26 cellular contexts compared by ENCODE assay signal in genomic region chr16:30768583-30769181, GRCh38. TPM values are rescaled to one million over a fixed set of nuclear protein-coding genes. Genes with fewer than 3 reads are reported as not detected.
DNase-seq lines count a peak whose midpoint lies in the region; FAIRE-seq and TF ChIP-seq lines count a peak whose summit lies in the region.
"Had no signal": no experiment of that assay in that cellular context is flagged by ENCODE, and none has a peak within 500 bp of the region (broad histone marks: within the 10 kb centered on the region; RNA-seq: fewer than 3 reads in every experiment).

No MANE protein-coding gene starts in this region.

- H3K4me3 Mint-ChIP-seq in CD14-positive monocyte: no peak overlapping the region
- H3K4me3 Mint-ChIP-seq in T-helper 2 cell treated with Interferon-gamma antibody and Interleukin-4, amounts not matched to agents 5 μg/mL and 100 μg/mL, for 36 hours: no peak overlapping the region
- H3K4me3 Mint-ChIP-seq: activated CD4-positive, alpha-beta T cell treated with anti-CD3 and anti-CD28 coated beads for 36 hours; stimulated activated naive CD8-positive, alpha-beta T cell treated with anti-CD3 and anti-CD28 coated beads, Interleukin-15, Interleukin-2, amounts not matched to agents 100 ng/mL and 50 ng/mL, for 24 hours had no signal

- H3K36me3 ChIP-seq in PC-9 (ENCODE audit: low read depth) (peaks cover 61% of the 10 kb centered on the region), endothelial cell of umbilical vein (ENCODE audit: control insufficient read depth in 2 of 2, extremely low read depth in 1 of 2, insufficient read depth in 2 of 2, low read length in 2 of 2) (peaks cover 24 to 74% of the 10 kb centered on the region in 2 experiments), osteoblast (ENCODE audit: insufficient read depth, low read length) (peaks cover 92% of the 10 kb centered on the region), H7 (replicated peaks; ENCODE audit: control insufficient read depth, insufficient read depth, low read length) (peaks cover 74% of the 10 kb centered on the region)

- H3K36me3 Mint-ChIP-seq in CD14-positive monocyte: peaks cover 93 to 100% of the 10 kb centered on the region in 2 donors
- peaks cover 62% of the 10 kb centered on the region for H3K36me3 Mint-ChIP-seq in T-helper 2 cell treated with Interferon-gamma antibody and Interleukin-4, amounts not matched to agents 5 μg/mL and 100 μg/mL, for 36 hours (ENCODE audit: low read depth)

- H3K27me3 ChIP-seq in PC-9 (ENCODE audit: insufficient read depth, low read depth): no peaks in the 10 kb centered on the region
- H3K27me3 ChIP-seq in endothelial cell of umbilical vein (ENCODE audit: control insufficient read depth in 2 of 2, insufficient read depth in 2 of 2, low read length in 2 of 2): no peaks in the 10 kb centered on the region
- no peaks in the 10 kb centered on the region for H3K27me3 ChIP-seq in osteoblast (ENCODE audit: insufficient read depth, low read length)
- no peaks in the 10 kb centered on the region for H3K27me3 ChIP-seq in H7 (ENCODE audit: control insufficient read depth, insufficient read depth, low read length)
- H3K27me3 ChIP-seq: body of pancreas, dorsolateral prefrontal cortex, testis had no signal

- H3K9me3 ChIP-seq in PC-9 (ENCODE audit: insufficient read depth, low read depth): no peaks in the 10 kb centered on the region
- no peaks in the 10 kb centered on the region for H3K9me3 ChIP-seq in endothelial cell of umbilical vein (replicated peaks; ENCODE audit: control insufficient read depth, insufficient read depth, low read length)
- no peaks in the 10 kb centered on the region for H3K9me3 ChIP-seq in osteoblast (ENCODE audit: low read depth, low read length)
- H3K9me3 ChIP-seq: body of pancreas, testis had no signal

- intact Hi-C loops in CD14-positive monocyte (cut with micrococcal nuclease): loop anchor here in 1 of 2 donors (10.0 kb wide), 1 partner anchor 156 kb away; the partner anchor contains the start of gene FBXL19
- intact Hi-C loops in PC-9 (cut with micrococcal nuclease; ENCODE audit: unreplicated experiment): loop anchor here (10.0 kb wide), 1 partner anchor 214 kb away; the partner anchor contains the start of gene ZNF764
- intact Hi-C loops in endothelial cell of umbilical vein (cut with micrococcal nuclease): no loop called here

- DNase-seq in CD14-positive monocyte (ENCODE audit: low spot score) (peak; percentile 22), PC-9 (no peak), endothelial cell of umbilical vein (ENCODE audit: low read depth, low spot score) (no peak), osteoblast (ENCODE audit: insufficient read length, low spot score, missing footprints) (peak; percentile 67), H7 (no peak), RPMI8226 (no peak)
- DNase-seq in T-helper 2 cell treated with Interferon-gamma antibody and Interleukin-4, amounts not matched to agents 5 μg/mL and 100 μg/mL, for 36 hours (ENCODE audit: low spot score): no peak
- DNase-seq: activated CD4-positive, alpha-beta T cell treated with anti-CD3 and anti-CD28 coated beads for 36 hours; activated gamma-delta T cell; body of pancreas; CD8-positive, alpha-beta memory T cell; HCEC 1CT; Karpas-422; mesendoderm; NCI-H1417 treated with DMSO at 0.1 percent for 48 hours; NCI-H2029 treated with DMSO at 0.1 percent for 48 hours; NCI-H2227 treated with DMSO at 0.1 percent for 48 hours; NCI-H526; NK-92 treated with Interleukin-12 subunit alpha and Interleukin-12 subunit beta, amount 100 ng/mL, for 24 hours; SIG-M5; small intestine; testis had no signal

- peak overlapping the region in 1 of 7 donors; percentile 16 for H3K27ac Mint-ChIP-seq in CD14-positive monocyte
- H3K27ac Mint-ChIP-seq in T-helper 2 cell treated with Interferon-gamma antibody and Interleukin-4, amounts not matched to agents 5 μg/mL and 100 μg/mL, for 36 hours: no peak overlapping the region
- H3K27ac Mint-ChIP-seq: activated CD4-positive, alpha-beta T cell treated with anti-CD3 and anti-CD28 coated beads for 36 hours; stimulated activated naive CD8-positive, alpha-beta T cell treated with anti-CD3 and anti-CD28 coated beads, Interleukin-15, Interleukin-2, amounts not matched to agents 100 ng/mL and 50 ng/mL, for 24 hours had no signal

- peaks cover 0 to 2% (median 0%) of the 10 kb centered on the region in 3 donors for H3K27me3 Mint-ChIP-seq in CD14-positive monocyte (ENCODE audit: low read depth in 3 of 3)
- H3K27me3 Mint-ChIP-seq in T-helper 2 cell treated with Interferon-gamma antibody and Interleukin-4, amounts not matched to agents 5 μg/mL and 100 μg/mL, for 36 hours (ENCODE audit: low read depth): no peaks in the 10 kb centered on the region
- H3K27me3 Mint-ChIP-seq: activated CD4-positive, alpha-beta T cell treated with anti-CD3 and anti-CD28 coated beads for 36 hours; CD8-positive, alpha-beta memory T cell; stimulated activated naive CD8-positive, alpha-beta T cell treated with anti-CD3 and anti-CD28 coated beads, Interleukin-15, Interleukin-2, amounts not matched to agents 100 ng/mL and 50 ng/mL, for 24 hours had no signal

- TF ChIP-seq CTCF in CD14-positive monocyte (IDR thresholded peaks at IDR 0.05) (no peak), PC-9 (conservative IDR thresholded peaks at IDR 0.05) (no peak), endothelial cell of umbilical vein (IDR thresholded peaks at IDR 0.05; ENCODE audit: extremely low read depth in 1 of 2, insufficient read depth in 1 of 2, low read depth in 1 of 2, low read length in 2 of 2) (no peak), osteoblast (IDR thresholded peaks at IDR 0.05; ENCODE audit: extremely low read depth, low read depth, low read length) (no peak)

- H4K20me1 ChIP-seq in PC-9 (ENCODE audit: insufficient read depth) (peaks cover 14% of the 10 kb centered on the region), endothelial cell of umbilical vein (replicated peaks; ENCODE audit: control insufficient read depth, extremely low read depth, insufficient read depth, low read length) (no peaks in the 10 kb centered on the region), osteoblast (ENCODE audit: insufficient read depth, low read length) (peaks cover 16% of the 10 kb centered on the region)

- H3K9me1 ChIP-seq in endothelial cell of umbilical vein (replicated peaks; ENCODE audit: control insufficient read depth, extremely low read depth, insufficient read depth, low read length): no peaks in the 10 kb centered on the region

- H3K4me1 ChIP-seq in PC-9 (replicated peaks; ENCODE audit: insufficient read depth): peaks cover 2% of the 10 kb centered on the region
- no peaks in the 10 kb centered on the region for H3K4me1 ChIP-seq in endothelial cell of umbilical vein (ENCODE audit: control insufficient read depth, extremely low read depth, insufficient read depth, low read length)
- peaks cover 3% of the 10 kb centered on the region for H3K4me1 ChIP-seq in osteoblast (ENCODE audit: insufficient read depth, low read length)

- POLR2A ChIA-PET in PC-9 (lab: Charles Lee; ENCODE audit: unreplicated experiment) (no interaction called here), endothelial cell of umbilical vein (lab: Charles Lee) (no interaction called here)

- peaks cover 19% of the 10 kb centered on the region; the same call in 1 of the 2 replicates for H3F3A ChIP-seq in PC-9 (ENCODE audit: insufficient read depth, low read depth)

- no peak for TF ChIP-seq POLR2A in endothelial cell of umbilical vein (IDR thresholded peaks at IDR 0.05; ENCODE audit: low read depth, low read length)

- no peak overlapping the region for H3K9ac ChIP-seq in endothelial cell of umbilical vein (replicated peaks; ENCODE audit: extremely low read depth, insufficient read depth, low read length)

- H2AFZ ChIP-seq in PC-9 (no peak overlapping the region), endothelial cell of umbilical vein (ENCODE audit: low read depth, low read length) (no peak overlapping the region), osteoblast (ENCODE audit: low read length) (no peak overlapping the region)

- no peaks in the 10 kb centered on the region for H3K9me3 Mint-ChIP-seq in CD14-positive monocyte
- H3K9me3 Mint-ChIP-seq in T-helper 2 cell treated with Interferon-gamma antibody and Interleukin-4, amounts not matched to agents 5 μg/mL and 100 μg/mL, for 36 hours: no peaks in the 10 kb centered on the region
- H3K9me3 Mint-ChIP-seq: CD8-positive, alpha-beta memory T cell; stimulated activated naive CD8-positive, alpha-beta T cell treated with anti-CD3 and anti-CD28 coated beads, Interleukin-15, Interleukin-2, amounts not matched to agents 100 ng/mL and 50 ng/mL, for 24 hours had no signal

- no peak overlapping the region for H3K4me2 ChIP-seq in PC-9
- no peak overlapping the region for H3K4me2 ChIP-seq in endothelial cell of umbilical vein (ENCODE audit: insufficient read depth, low read length)
- no peak overlapping the region for H3K4me2 ChIP-seq in osteoblast (ENCODE audit: insufficient read depth, low read length)

- BruUV-seq in PC-9 (replicated peaks; lab: Mats Ljungman, UMichigan): TSS peak; percentile 20
- TSS peak; percentile 5 for BruUV-seq in endothelial cell of umbilical vein (replicated peaks; lab: Mats Ljungman, UMichigan)

- CTCF ChIA-PET in PC-9 (lab: Charles Lee): no interaction called here
- CTCF ChIA-PET in endothelial cell of umbilical vein (lab: Charles Lee): interaction anchor here (0.9 kb wide), 1 partner anchor 76 kb away, joined by 3 read pairs; no protein-coding TSS in a partner anchor

- H3K4me3 ChIP-seq in PC-9: no peak overlapping the region
- H3K4me3 ChIP-seq in endothelial cell of umbilical vein (replicated peaks in 1 of 3; ENCODE audit: insufficient read depth in 1 of 3, low read depth in 1 of 3, low read length in 3 of 3): no peak overlapping the region
- H3K4me3 ChIP-seq in osteoblast (ENCODE audit: insufficient read depth, low read length): no peak overlapping the region
- no peak overlapping the region for H3K4me3 ChIP-seq in H7 (ENCODE audit: insufficient read depth, low read depth, low read length)
- H3K4me3 ChIP-seq: body of pancreas, dorsolateral prefrontal cortex, GM12878, testis had no signal

- no peak for FAIRE-seq in endothelial cell of umbilical vein (lab: Jason Lieb, UNC)
- FAIRE-seq: frontal cortex, GM12878, small intestine had no signal

- peaks cover 4% of the 10 kb centered on the region for H3K4me1 Mint-ChIP-seq in CD14-positive monocyte
- H3K4me1 Mint-ChIP-seq in T-helper 2 cell treated with Interferon-gamma antibody and Interleukin-4, amounts not matched to agents 5 μg/mL and 100 μg/mL, for 36 hours (ENCODE audit: low read depth): peaks cover 4% of the 10 kb centered on the region

- peaks cover 10% of the 10 kb centered on the region for H3K79me2 ChIP-seq in PC-9 (ENCODE audit: low read depth)
- peaks cover 9% of the 10 kb centered on the region for H3K79me2 ChIP-seq in endothelial cell of umbilical vein (ENCODE audit: control insufficient read depth, insufficient read depth, low read length)
- H3K79me2 ChIP-seq in osteoblast (ENCODE audit: insufficient read depth, low read length): peaks cover 20% of the 10 kb centered on the region

- H3K27ac ChIP-seq in PC-9 (no peak overlapping the region), endothelial cell of umbilical vein (ENCODE audit: insufficient read depth, low read depth, low read length) (no peak overlapping the region), osteoblast (ENCODE audit: low read depth, low read length) (no peak overlapping the region)
- H3K27ac ChIP-seq: body of pancreas, dorsolateral prefrontal cortex, testis had no signal

- no peaks in the 10 kb centered on the region for H3K9me2 ChIP-seq in PC-9 (ENCODE audit: insufficient read depth)

- dilution Hi-C loops in endothelial cell of umbilical vein (cut with MboI; ENCODE audit: extremely low pct_ligation_motif_present, low sequenced_read_pairs): no loop called here

RNA-seq across cellular contexts. Expression of gene RNF40, which starts 6.6 kb away (rescaled TPM):
- polyA plus RNA-seq in CD14-positive monocyte (10 to 100 TPM; 14.8 to 34.9 TPM), endothelial cell of umbilical vein (60.5 and 67.6 TPM in 2 replicates)
- total RNA-seq in PC-9 (2021) (149 and 178 TPM in 2 replicates), endothelial cell of umbilical vein (97.0 and 102 TPM in 2 replicates), osteoblast (63.1 and 88.3 TPM in 2 replicates)
- polyA plus RNA-seq in endothelial cell of umbilical vein (2011; cell fraction: cytosol; rRNA removed): 60.2 and 66.2 TPM in 2 replicates
- polyA plus RNA-seq in endothelial cell of umbilical vein (2011; cell fraction: nucleus; rRNA removed): 134 and 176 TPM in 2 replicates
- polyA plus RNA-seq in endothelial cell of umbilical vein (2012): 66.5 and 76.5 TPM in 2 replicates
- polyA minus RNA-seq in endothelial cell of umbilical vein: 110 and 121 TPM in 2 replicates
- 57.5 TPM for polyA minus RNA-seq in endothelial cell of umbilical vein (2011; cell fraction: cytosol; rRNA and poly(A)+ RNA removed)
- 50.0 and 55.9 TPM in 2 replicates for polyA minus RNA-seq in endothelial cell of umbilical vein (2011; cell fraction: nucleus; rRNA and poly(A)+ RNA removed)
- total RNA-seq in H7 (2014; rRNA removed; shearing (Covaris generic)): 72.6 and 72.9 TPM in 2 replicates

RNA-seq across cellular contexts. Expression of gene CFAP119, which starts 6.8 kb away (rescaled TPM):
- polyA plus RNA-seq in CD14-positive monocyte: 1 to 10 TPM; 2.4 to 3.5 TPM
- total RNA-seq in PC-9 (2021): 17.9 and 19.9 TPM in 2 replicates
- 6.5 and 7.2 TPM in 2 replicates for total RNA-seq in endothelial cell of umbilical vein
- 9.5 and 13.7 TPM in 2 replicates for polyA plus RNA-seq in endothelial cell of umbilical vein
- 5.4 and 7.2 TPM in 2 replicates for polyA plus RNA-seq in endothelial cell of umbilical vein (2011; cell fraction: cytosol; rRNA removed)
- polyA plus RNA-seq in endothelial cell of umbilical vein (2011; cell fraction: nucleus; rRNA removed): 45.2 and 58.3 TPM in 2 replicates
- polyA plus RNA-seq in endothelial cell of umbilical vein (2012): 3.8 and 4.3 TPM in 2 replicates
- polyA minus RNA-seq in endothelial cell of umbilical vein: 2.6 and 3.1 TPM in 2 replicates
- polyA minus RNA-seq in endothelial cell of umbilical vein (2011; cell fraction: cytosol; rRNA and poly(A)+ RNA removed): 8.9 TPM
- polyA minus RNA-seq in endothelial cell of umbilical vein (2011; cell fraction: nucleus; rRNA and poly(A)+ RNA removed): 3.7 and 6.4 TPM in 2 replicates
- 2.4 and 2.9 TPM in 2 replicates for total RNA-seq in osteoblast
- 1.5 and 2.1 TPM in 2 replicates for total RNA-seq in H7 (2014; rRNA removed; shearing (Covaris generic))

RNA-seq across cellular contexts. Expression of gene ZNF629, which starts 18.3 kb away (rescaled TPM):
- polyA plus RNA-seq in CD14-positive monocyte (under 1 TPM; 0.27 to 0.73 TPM), endothelial cell of umbilical vein (5.2 and 5.6 TPM in 2 replicates)
- total RNA-seq in PC-9 (2021) (21.7 and 25.6 TPM in 2 replicates), endothelial cell of umbilical vein (11.2 and 11.7 TPM in 2 replicates), osteoblast (15.3 and 16.3 TPM in 2 replicates)
- 4.5 and 4.7 TPM in 2 replicates for polyA plus RNA-seq in endothelial cell of umbilical vein (2011; cell fraction: cytosol; rRNA removed)
- 7.8 and 8.0 TPM in 2 replicates for polyA plus RNA-seq in endothelial cell of umbilical vein (2011; cell fraction: nucleus; rRNA removed)
- polyA plus RNA-seq in endothelial cell of umbilical vein (2012): 7.8 and 9.0 TPM in 2 replicates
- polyA minus RNA-seq in endothelial cell of umbilical vein: 6.0 and 6.6 TPM in 2 replicates
- 7.5 TPM for polyA minus RNA-seq in endothelial cell of umbilical vein (2011; cell fraction: cytosol; rRNA and poly(A)+ RNA removed)
- polyA minus RNA-seq in endothelial cell of umbilical vein (2011; cell fraction: nucleus; rRNA and poly(A)+ RNA removed): 5.1 and 7.2 TPM in 2 replicates
- total RNA-seq in H7 (2014; rRNA removed; shearing (Covaris generic)): 15.1 and 16.0 TPM in 2 replicates

RNA-seq across cellular contexts. Expression of gene PHKG2, which starts 20.5 kb away (rescaled TPM):
- polyA plus RNA-seq in CD14-positive monocyte: 10 to 100 TPM; 45.4 to 54.2 TPM
- total RNA-seq in PC-9 (2021): 66.1 and 67.3 TPM in 2 replicates
- 33.0 and 34.1 TPM in 2 replicates for total RNA-seq in endothelial cell of umbilical vein
- 48.8 and 55.4 TPM in 2 replicates for polyA plus RNA-seq in endothelial cell of umbilical vein
- 24.1 and 26.9 TPM in 2 replicates for polyA plus RNA-seq in endothelial cell of umbilical vein (2011; cell fraction: cytosol; rRNA removed)
- 135 and 139 TPM in 2 replicates for polyA plus RNA-seq in endothelial cell of umbilical vein (2011; cell fraction: nucleus; rRNA removed)
- 22.1 and 27.3 TPM in 2 replicates for polyA plus RNA-seq in endothelial cell of umbilical vein (2012)
- 36.8 and 40.1 TPM in 2 replicates for polyA minus RNA-seq in endothelial cell of umbilical vein
- 16.7 TPM for polyA minus RNA-seq in endothelial cell of umbilical vein (2011; cell fraction: cytosol; rRNA and poly(A)+ RNA removed)
- polyA minus RNA-seq in endothelial cell of umbilical vein (2011; cell fraction: nucleus; rRNA and poly(A)+ RNA removed): 35.1 and 43.3 TPM in 2 replicates
- total RNA-seq in osteoblast: 20.3 and 25.0 TPM in 2 replicates
- 27.0 and 32.0 TPM in 2 replicates for total RNA-seq in H7 (2014; rRNA removed; shearing (Covaris generic))

Comparison
In these comparisons a context has a peak if more than half of its experiments do, and no peak if none do; other contexts are left out.
1. DNase-seq: peak in CD14-positive monocyte (single experiment) and osteoblast (single experiment); none in PC-9 (0 of 2), endothelial cell of umbilical vein (single experiment), H7 (single experiment), T-helper 2 cell treated with Interferon-gamma antibody and Interleukin-4, amounts not matched to agents 5 μg/mL and 100 μg/mL, for 36 hours (single experiment) and RPMI8226 (single experiment).